1 cellular context compared by ENCODE assay signal in genomic region chr9:130866474-130866965, GRCh38.
TF ChIP-seq lines count a peak whose summit lies in the region.

No MANE protein-coding gene starts in this region.

TF ChIP-seq in H1, 55 proteins besides CTCF, POLR2A, EP300 and RAD21 (continued from another document):
- TF ChIP-seq SIX5 (IDR thresholded peaks at IDR 0.05; ENCODE audit: low read depth, low read length) (no peak), CHD2 (IDR thresholded peaks at IDR 0.05; ENCODE audit: low read length) (no peak), MAX (IDR thresholded peaks at IDR 0.05) (no peak; the same call in 1 of the 2 replicates), FOSL1 (IDR thresholded peaks at IDR 0.05; ENCODE audit: insufficient read depth, low read depth, low read length) (no peak), GABPA (IDR thresholded peaks at IDR 0.05; ENCODE audit: borderline replicate concordance, insufficient read depth, low read length) (0 out of 2 replicates have a peak, but pooled peaks have one; percentile 23), ATF3 (IDR thresholded peaks at IDR 0.05; ENCODE audit: insufficient read depth, low read depth, low read length) (no peak), BACH1 (IDR thresholded peaks at IDR 0.05; ENCODE audit: low read length) (no peak), CHD1 (IDR thresholded peaks at IDR 0.05; ENCODE audit: low read depth, low read length) (no peak), EZH2 (IDR thresholded peaks at IDR 0.05; ENCODE audit: low read depth, low read length, severe bottlenecking) (no peak), HDAC2 (IDR thresholded peaks at IDR 0.05; ENCODE audit: borderline replicate concordance in 1 of 2, low read depth in 2 of 2, low read length in 2 of 2) (peak in 1 of 2 experiments; percentile 75; a peak in 1 of 4 replicates), ZNF274 (IDR thresholded peaks at IDR 0.05; ENCODE audit: borderline replicate concordance, extremely low read depth, low read length) (no peak), BRCA1 (IDR thresholded peaks at IDR 0.05; ENCODE audit: low read depth, low read length) (no peak), POLR2AphosphoS5 (IDR thresholded peaks at IDR 0.05; ENCODE audit: low read depth, low read length) (no peak), KDM5A (IDR thresholded peaks at IDR 0.05; ENCODE audit: low read length) (no peak), TAF1 (IDR thresholded peaks at IDR 0.05; ENCODE audit: low read depth, low read length) (0 out of 2 replicates have a peak, but pooled peaks have one; percentile 29), YY1 (IDR thresholded peaks at IDR 0.05; ENCODE audit: low read depth, low read length) (no peak), SP4 (IDR thresholded peaks at IDR 0.05; ENCODE audit: low read length) (no peak), E2F6 (IDR thresholded peaks at IDR 0.05) (no peak), CTBP2 (IDR thresholded peaks at IDR 0.05; ENCODE audit: borderline replicate concordance, insufficient read depth, insufficient read length, low read length) (no peak), SIRT6 (IDR thresholded peaks at IDR 0.05; ENCODE audit: low read length) (no peak), POU5F1 (IDR thresholded peaks at IDR 0.05; ENCODE audit: low read depth, low read length) (no peak), MAFK (IDR thresholded peaks at IDR 0.05; ENCODE audit: low read depth, low read length) (no peak), SP2 (IDR thresholded peaks at IDR 0.05; ENCODE audit: low read length) (no peak), CEBPB (IDR thresholded peaks at IDR 0.05; ENCODE audit: low read depth, low read length) (0 out of 2 replicates have a peak, but pooled peaks have one; percentile 19), TBP (IDR thresholded peaks at IDR 0.05; ENCODE audit: low read depth, low read length) (no peak), JUN (IDR thresholded peaks at IDR 0.05; ENCODE audit: low read depth, low read length) (no peak), JUND (IDR thresholded peaks at IDR 0.05; ENCODE audit: low read length) (0 out of 2 replicates have a peak, but pooled peaks have one; percentile 28), CREB1 (IDR thresholded peaks at IDR 0.05) (no peak), EGR1 (IDR thresholded peaks at IDR 0.05; ENCODE audit: borderline replicate concordance, low read depth, low read length) (no peak), TAF7 (optimal IDR thresholded peaks at IDR 0.05; ENCODE audit: borderline replicate concordance, low read depth, low read length) (peak; percentile 61), TEAD4 (IDR thresholded peaks at IDR 0.05; ENCODE audit: low read depth, low read length) (0 out of 2 replicates have a peak, but pooled peaks have one; percentile 30), NRF1 (IDR thresholded peaks at IDR 0.05; ENCODE audit: low read depth, low read length) (no peak), NANOG (IDR thresholded peaks at IDR 0.05; ENCODE audit: insufficient read depth, low read depth, low read length, poor library complexity, severe bottlenecking) (no peak), ATF2 (IDR thresholded peaks at IDR 0.05; ENCODE audit: low read length) (0 out of 2 replicates have a peak, but pooled peaks have one; percentile 58), ASH2L (IDR thresholded peaks at IDR 0.05; ENCODE audit: low read length) (no peak), KDM1A (IDR thresholded peaks at IDR 0.05; ENCODE audit: borderline replicate concordance, low read length) (no peak), GTF2F1 (IDR thresholded peaks at IDR 0.05; ENCODE audit: borderline replicate concordance, low read depth, low read length) (no peak), KDM4A (IDR thresholded peaks at IDR 0.05; ENCODE audit: low read depth, low read length, severe bottlenecking) (no peak), RXRA (IDR thresholded peaks at IDR 0.05; ENCODE audit: insufficient read depth, low read depth, low read length) (no peak), RFX5 (IDR thresholded peaks at IDR 0.05; ENCODE audit: borderline replicate concordance, low read depth, low read length) (no peak), RBBP5 (IDR thresholded peaks at IDR 0.05; ENCODE audit: borderline replicate concordance, low read depth, low read length) (no peak), CHD7 (IDR thresholded peaks at IDR 0.05; ENCODE audit: insufficient replicate concordance, low read length) (no peak), CBX5 (IDR thresholded peaks at IDR 0.05; ENCODE audit: low read depth, low read length) (no peak), USF2 (IDR thresholded peaks at IDR 0.05; ENCODE audit: low read length) (no peak)
